In genomic region chr11:686451-687243, GRCh38 we compare ENCODE assay signal across 26 cellular contexts. TPM values are rescaled to one million over a fixed set of nuclear protein-coding genes. Genes with fewer than 3 reads are reported as not detected.
"Had no signal": no experiment of that assay in that cellular context is flagged by ENCODE, and none has a peak within 500 bp of the region (broad histone marks: within the 10 kb centered on the region; RNA-seq: fewer than 3 reads in every experiment).

No MANE protein-coding gene starts in this region.

- H3K4me1 Mint-ChIP-seq: endodermal cell had no signal

- H3K27ac Mint-ChIP-seq: endodermal cell; stimulated activated naive CD8-positive, alpha-beta T cell treated with anti-CD3 and anti-CD28 coated beads, Interleukin-15, Interleukin-2, amounts not matched to agents 100 ng/mL and 50 ng/mL, for 24 hours had no signal

- ATAC-seq: activated naive CD4-positive, alpha-beta T cell treated with anti-CD3 and anti-CD28 coated beads, Interleukin-2, amount 50 U/mL, for 72 hours; activated T-cell treated with anti-CD3 and anti-CD28 coated beads, Interleukin-2, amount 50 U/mL, for 4 hours; body of pancreas; left cardiac atrium; lower lobe of right lung; psoas muscle; right cardiac atrium; upper lobe of right lung had no signal

- H3K9me3 ChIP-seq: body of pancreas, colonic mucosa, lower lobe of right lung, psoas muscle, testis, upper lobe of right lung had no signal

- H3K27me3 Mint-ChIP-seq: stimulated activated naive CD8-positive, alpha-beta T cell treated with anti-CD3 and anti-CD28 coated beads, Interleukin-15, Interleukin-2, amounts not matched to agents 100 ng/mL and 50 ng/mL, for 24 hours had no signal

- H3K4me3 Mint-ChIP-seq: activated T-cell treated with anti-CD3 and anti-CD28 coated beads, Interleukin-2, amount 50 U/mL, for 4 hours; endodermal cell; stimulated activated naive CD8-positive, alpha-beta T cell treated with anti-CD3 and anti-CD28 coated beads, Interleukin-15, Interleukin-2, amounts not matched to agents 100 ng/mL and 50 ng/mL, for 24 hours had no signal

- H3K27me3 ChIP-seq: body of pancreas, colonic mucosa, testis, upper lobe of right lung had no signal

- H3K27ac ChIP-seq: body of pancreas, colonic mucosa, epithelial cell of prostate, lower lobe of right lung, psoas muscle, testis, upper lobe of right lung had no signal

- H3K4me1 ChIP-seq: lower lobe of right lung, psoas muscle, upper lobe of right lung had no signal

- DNase-seq: activated CD4-positive, alpha-beta T cell treated with anti-CD3 and anti-CD28 coated beads, Interleukin-2, amount 50 U/mL, for 1 hour; activated CD8-positive, alpha-beta memory T cell treated with anti-CD3 and anti-CD28 coated beads, Interleukin-2, amount 50 U/mL, for 4 hours; activated gamma-delta T cell treated with Interleukin-2 at 50 U/mL for 16 hours; activated T-cell treated with anti-CD3 and anti-CD28 coated beads, Interleukin-2, amount 50 U/mL, for 4 hours; amygdala; body of pancreas; caudate nucleus; colonic mucosa; endodermal cell; foreskin melanocyte; glutamatergic neuron; hippocampal formation; left cardiac atrium; lower lobe of right lung; stimulated activated CD4-positive, alpha-beta T cell treated with anti-CD3 and anti-CD28 coated beads, Interleukin-2, amount 100 ng/mL, for 24 hours; testis; upper lobe of right lung had no signal

- H3K9me3 Mint-ChIP-seq: activated naive CD4-positive, alpha-beta T cell treated with anti-CD3 and anti-CD28 coated beads, Interleukin-2, amount 50 U/mL, for 72 hours; activated T-cell treated with anti-CD3 and anti-CD28 coated beads, Interleukin-2, amount 50 U/mL, for 4 hours; endodermal cell; stimulated activated naive CD8-positive, alpha-beta T cell treated with anti-CD3 and anti-CD28 coated beads, Interleukin-15, Interleukin-2, amounts not matched to agents 100 ng/mL and 50 ng/mL, for 24 hours had no signal

RNA-seq across cellular contexts. Expression of gene DRD4, which starts 49.6 kb away (rescaled TPM):
- total RNA-seq: skeletal muscle tissue had no signal

RNA-seq across cellular contexts. Expression of gene SCT, which starts 59.7 kb away (rescaled TPM):
- total RNA-seq: activated naive CD4-positive, alpha-beta T cell treated with anti-CD3 and anti-CD28 coated beads, Interleukin-2, amount 50 U/mL, for 72 hours; activated T-cell treated with anti-CD3 and anti-CD28 coated beads, Interleukin-2, amount 50 U/mL, for 4 hours; body of pancreas; fibroblast of lung; left cardiac atrium; lower lobe of right lung; omental fat pad; T-helper 1 cell treated with Interleukin-12 subunit alpha and Interleukin-12 subunit beta and Interleukin-4 antibody, amounts not matched to agents 30 ng/mL and 1 ng/mL, for 36 hours; upper lobe of right lung had no signal
